ENCODE assay signal across 1 cellular context in the genomic region with DNA sequence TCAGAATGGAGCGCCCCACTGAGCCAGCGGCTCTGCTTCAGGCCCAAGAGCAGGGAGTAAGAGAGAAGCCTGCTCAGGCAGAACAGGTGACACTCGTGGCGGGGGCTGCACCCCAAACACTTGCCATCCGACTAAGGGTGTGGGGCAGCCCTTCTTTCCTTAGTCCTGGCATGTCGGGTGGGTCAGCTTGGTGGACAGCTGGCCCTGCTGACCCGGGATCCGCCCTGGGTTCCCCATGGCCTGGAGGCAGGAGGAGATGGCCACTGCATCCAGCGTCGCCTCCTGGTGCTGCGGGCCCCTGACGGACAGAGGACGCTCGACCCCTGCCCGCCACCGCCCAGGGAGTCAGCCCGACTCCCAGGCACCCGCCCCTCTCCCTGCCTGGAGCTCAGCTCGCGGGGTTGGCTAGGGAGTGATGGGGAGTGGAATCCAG.
TF ChIP-seq lines count a peak whose summit lies in the region.

No MANE protein-coding gene starts in this region.

TF ChIP-seq in HepG2, 621 proteins besides CTCF, POLR2A, EP300 and RAD21 (continued from another document):
- TF ChIP-seq, protein P1, sequence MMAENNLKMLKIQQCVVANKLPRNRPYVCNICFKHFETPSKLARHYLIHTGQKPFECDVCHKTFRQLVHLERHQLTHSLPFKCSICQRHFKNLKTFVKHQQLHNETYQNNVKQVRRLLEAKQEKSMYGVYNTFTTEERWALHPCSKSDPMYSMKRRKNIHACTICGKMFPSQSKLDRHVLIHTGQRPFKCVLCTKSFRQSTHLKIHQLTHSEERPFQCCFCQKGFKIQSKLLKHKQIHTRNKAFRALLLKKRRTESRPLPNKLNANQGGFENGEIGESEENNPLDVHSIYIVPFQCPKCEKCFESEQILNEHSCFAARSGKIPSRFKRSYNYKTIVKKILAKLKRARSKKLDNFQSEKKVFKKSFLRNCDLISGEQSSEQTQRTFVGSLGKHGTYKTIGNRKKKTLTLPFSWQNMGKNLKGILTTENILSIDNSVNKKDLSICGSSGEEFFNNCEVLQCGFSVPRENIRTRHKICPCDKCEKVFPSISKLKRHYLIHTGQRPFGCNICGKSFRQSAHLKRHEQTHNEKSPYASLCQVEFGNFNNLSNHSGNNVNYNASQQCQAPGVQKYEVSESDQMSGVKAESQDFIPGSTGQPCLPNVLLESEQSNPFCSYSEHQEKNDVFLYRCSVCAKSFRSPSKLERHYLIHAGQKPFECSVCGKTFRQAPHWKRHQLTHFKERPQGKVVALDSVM (CRISPR knock-in tag; IDR thresholded peaks at IDR 0.05): no peak
- no peak for TF ChIP-seq ZC3H13 (CRISPR knock-in tag; IDR thresholded peaks at IDR 0.05)
- no peak for TF ChIP-seq DNMT1 (CRISPR knock-in tag; IDR thresholded peaks at IDR 0.05)
- TF ChIP-seq, protein P2, sequence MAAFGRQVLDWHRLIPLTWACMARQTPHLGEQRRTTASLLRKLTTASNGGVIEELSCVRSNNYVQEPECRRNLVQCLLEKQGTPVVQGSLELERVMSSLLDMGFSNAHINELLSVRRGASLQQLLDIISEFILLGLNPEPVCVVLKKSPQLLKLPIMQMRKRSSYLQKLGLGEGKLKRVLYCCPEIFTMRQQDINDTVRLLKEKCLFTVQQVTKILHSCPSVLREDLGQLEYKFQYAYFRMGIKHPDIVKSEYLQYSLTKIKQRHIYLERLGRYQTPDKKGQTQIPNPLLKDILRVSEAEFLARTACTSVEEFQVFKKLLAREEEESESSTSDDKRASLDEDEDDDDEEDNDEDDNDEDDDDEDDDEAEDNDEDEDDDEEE (CRISPR knock-in tag; IDR thresholded peaks at IDR 0.05): 0 out of 2 replicates have a peak, but pooled peaks have one; percentile 12
- no peak for TF ChIP-seq ARNTL (CRISPR knock-in tag; IDR thresholded peaks at IDR 0.05)
- TF ChIP-seq ZNF652 (CRISPR knock-in tag; IDR thresholded peaks at IDR 0.05; ENCODE audit: borderline replicate concordance, low read depth): no peak
- TF ChIP-seq, protein P3, sequence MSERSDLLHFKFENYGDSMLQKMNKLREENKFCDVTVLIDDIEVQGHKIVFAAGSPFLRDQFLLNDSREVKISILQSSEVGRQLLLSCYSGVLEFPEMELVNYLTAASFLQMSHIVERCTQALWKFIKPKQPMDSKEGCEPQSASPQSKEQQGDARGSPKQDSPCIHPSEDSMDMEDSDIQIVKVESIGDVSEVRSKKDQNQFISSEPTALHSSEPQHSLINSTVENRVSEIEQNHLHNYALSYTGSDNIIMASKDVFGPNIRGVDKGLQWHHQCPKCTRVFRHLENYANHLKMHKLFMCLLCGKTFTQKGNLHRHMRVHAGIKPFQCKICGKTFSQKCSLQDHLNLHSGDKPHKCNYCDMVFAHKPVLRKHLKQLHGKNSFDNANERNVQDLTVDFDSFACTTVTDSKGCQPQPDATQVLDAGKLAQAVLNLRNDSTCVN (CRISPR knock-in tag; IDR thresholded peaks at IDR 0.05; ENCODE audit: borderline replicate concordance): no peak
- TF ChIP-seq ZNF124 (CRISPR knock-in tag; IDR thresholded peaks at IDR 0.05): no peak
- no peak for TF ChIP-seq FOXO1 (CRISPR knock-in tag; IDR thresholded peaks at IDR 0.05)
- no peak for TF ChIP-seq ZNF446 (CRISPR knock-in tag; IDR thresholded peaks at IDR 0.05)
- TF ChIP-seq, protein P4, sequence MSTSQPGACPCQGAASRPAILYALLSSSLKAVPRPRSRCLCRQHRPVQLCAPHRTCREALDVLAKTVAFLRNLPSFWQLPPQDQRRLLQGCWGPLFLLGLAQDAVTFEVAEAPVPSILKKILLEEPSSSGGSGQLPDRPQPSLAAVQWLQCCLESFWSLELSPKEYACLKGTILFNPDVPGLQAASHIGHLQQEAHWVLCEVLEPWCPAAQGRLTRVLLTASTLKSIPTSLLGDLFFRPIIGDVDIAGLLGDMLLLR (CRISPR knock-in tag; IDR thresholded peaks at IDR 0.05): no peak
- TF ChIP-seq ARID2 (CRISPR knock-in tag; IDR thresholded peaks at IDR 0.05; ENCODE audit: borderline replicate concordance): 0 out of 2 replicates have a peak, but pooled peaks have one; percentile 3
- no peak for TF ChIP-seq NCOA2 (CRISPR knock-in tag; IDR thresholded peaks at IDR 0.05)
- TF ChIP-seq ZNF33B (CRISPR knock-in tag; IDR thresholded peaks at IDR 0.05): no peak
- TF ChIP-seq CHD2 (IDR thresholded peaks at IDR 0.05; ENCODE audit: low read depth, low read length): no peak
- TF ChIP-seq NFKBIZ (CRISPR knock-in tag; IDR thresholded peaks at IDR 0.05): no peak
- TF ChIP-seq PHF8 (CRISPR knock-in tag; IDR thresholded peaks at IDR 0.05): no peak
- TF ChIP-seq ZNF337 (CRISPR knock-in tag; IDR thresholded peaks at IDR 0.05; ENCODE audit: borderline replicate concordance, low read depth): no peak
- TF ChIP-seq EEA1 (CRISPR knock-in tag; IDR thresholded peaks at IDR 0.05; ENCODE audit: borderline replicate concordance): no peak
- TF ChIP-seq ZNF619 (CRISPR knock-in tag; IDR thresholded peaks at IDR 0.05): peak; percentile 8; the same call in 1 of the 2 replicates
- no peak for TF ChIP-seq KDM2A (CRISPR knock-in tag; IDR thresholded peaks at IDR 0.05; ENCODE audit: borderline replicate concordance, low read depth)
TF ChIP-seq in HepG2: peak in this region for 11.
